8 cellular contexts compared by ENCODE assay signal in genomic region chr1:204453141-204453772, GRCh38. TPM values are rescaled to one million over a fixed set of nuclear protein-coding genes. Genes with fewer than 3 reads are reported as not detected.
A peak's percentile ranks its signal among the peaks of the same experiment; 100 is the strongest.
DNase-seq lines count a peak whose midpoint lies in the region; ATAC-seq and TF ChIP-seq lines count a peak whose summit lies in the region.

No MANE protein-coding gene starts in this region.

- H3K9ac ChIP-seq in endodermal cell (ENCODE audit: extremely low read depth, low read length, poor library complexity, severe bottlenecking): no peak overlapping the region

- no peaks in the 10 kb centered on the region for H3K9me3 Mint-ChIP-seq in endodermal cell

- intact Hi-C loops in sciatic nerve (cut with DNase I): no loop called here

- no peak overlapping the region for H3K27ac ChIP-seq in endodermal cell (ENCODE audit: low read depth, low read length)

- no peaks in the 10 kb centered on the region for H3K9me3 ChIP-seq in endodermal cell (ENCODE audit: control insufficient read depth, low read length)

- peaks cover 16% of the 10 kb centered on the region for H3K4me1 Mint-ChIP-seq in endodermal cell

- H3K4me3 Mint-ChIP-seq in endodermal cell: no peak overlapping the region

- H3K4me3 ChIP-seq in endodermal cell (ENCODE audit: low read length): no peak overlapping the region

- no peaks in the 10 kb centered on the region for H3K4me1 ChIP-seq in endodermal cell (ENCODE audit: control insufficient read depth, insufficient read depth, low read length)

- WGBS in endodermal cell (ENCODE audit: insufficient coverage in 1 of 2, insufficient read length in 1 of 2), 2 experiments: 82% methylated on average over 6 of the region's 8 CpGs; no CpG with 5 or more reads in 1 of the 2 experiments

- H3K36me3 ChIP-seq in endodermal cell (ENCODE audit: control insufficient read depth, insufficient read depth, low read length): peaks cover 6% of the 10 kb centered on the region

- no peaks in the 10 kb centered on the region for H3K27me3 ChIP-seq in endodermal cell (ENCODE audit: control insufficient read depth, insufficient read depth, low read length, poor library complexity, severe bottlenecking)

- TF ChIP-seq CTCF in endodermal cell (conservative IDR thresholded peaks at IDR 0.05): no peak

- peak; percentile 41 for DNase-seq in activated CD4-positive, alpha-beta T cell treated with anti-CD3 and anti-CD28 coated beads for 1 hour
- peak; percentile 63 for DNase-seq in endodermal cell
- DNase-seq in stimulated activated CD8-positive, alpha-beta memory T cell treated with anti-CD3 and anti-CD28 coated beads, Interleukin-7, amount 100 ng/mL, for 48 hours (ENCODE audit: extremely low read depth in 1 of 2, low read depth in 1 of 2): peak; percentile 43 to 62
- DNase-seq in sciatic nerve (ENCODE audit: low spot score): no peak
- DNase-seq in SHP77 treated with DMSO at 0.1 percent for 48 hours (lab: John Stamatoyannopoulos, UW): no peak
- DNase-seq in HUDEP-2 (lab: John Stamatoyannopoulos, UW; ENCODE audit: unreplicated experiment in 76 of 76): no peak

- H3K36me3 Mint-ChIP-seq in endodermal cell (ENCODE audit: low read depth): peaks cover 21% of the 10 kb centered on the region

- ATAC-seq in GM18520 (IDR thresholded peaks at IDR 0.05; ENCODE audit: unreplicated experiment): peak; percentile 68
- ATAC-seq in HG02938 (IDR thresholded peaks at IDR 0.05; ENCODE audit: unreplicated experiment): peak; percentile 71
- no peak for ATAC-seq in sciatic nerve

- H3K27me3 Mint-ChIP-seq in endodermal cell (ENCODE audit: insufficient read depth): no peaks in the 10 kb centered on the region

- no peak overlapping the region for H3K27ac Mint-ChIP-seq in endodermal cell

RNA-seq across cellular contexts. Expression of gene PIK3C2B, which starts 41.3 kb away (rescaled TPM):
- total RNA-seq in endodermal cell (10 to 100 TPM; 21.3 to 23.9 TPM), sciatic nerve (52.2 TPM)
- polyA plus RNA-seq in endodermal cell (2013, experiment 1 of 2): 34.1 TPM
- polyA plus RNA-seq in endodermal cell (2013, experiment 2 of 2): 30.8 TPM

RNA-seq across cellular contexts. Expression of gene PPP1R15B, which starts 41.6 kb away (rescaled TPM):
- total RNA-seq in endodermal cell (10 to 100 TPM; 44.8 to 79.2 TPM), sciatic nerve (38.7 TPM)
- polyA plus RNA-seq in endodermal cell (2013, experiment 1 of 2): 34.4 TPM
- 30.5 TPM for polyA plus RNA-seq in endodermal cell (2013, experiment 2 of 2)

Comparison
In these comparisons a context has a peak if more than half of its experiments do, and no peak if none do; other contexts are left out.
1. DNase-seq: peak in activated CD4-positive, alpha-beta T cell treated with anti-CD3 and anti-CD28 coated beads for 1 hour (single experiment), endodermal cell (single experiment) and stimulated activated CD8-positive, alpha-beta memory T cell treated with anti-CD3 and anti-CD28 coated beads, Interleukin-7, amount 100 ng/mL, for 48 hours (2 of 2); none in sciatic nerve (single experiment), SHP77 treated with DMSO at 0.1 percent for 48 hours (single experiment) and HUDEP-2 (0 of 76).